Comparison of ENCODE assay signal across 18 cellular contexts in genomic region chr7:142799483-142799882, GRCh38. TPM values are rescaled to one million over a fixed set of nuclear protein-coding genes. Genes with fewer than 3 reads are reported as not detected.
DNase-seq lines count a peak whose midpoint lies in the region; ATAC-seq and TF ChIP-seq lines count a peak whose summit lies in the region.
"Had no signal": no experiment of that assay in that cellular context is flagged by ENCODE, and none has a peak within 500 bp of the region (broad histone marks: within the 10 kb centered on the region; RNA-seq: fewer than 3 reads in every experiment).

No MANE protein-coding gene starts in this region.

- no CpG with 5 or more reads among the region's 4 CpGs for WGBS in H9 (ENCODE audit: extremely low coverage, insufficient read length, low lambda C conversion rate)

- no peaks in the 10 kb centered on the region for H3K9me3 Mint-ChIP-seq in H9
- H3K9me3 Mint-ChIP-seq: nephron had no signal

- no peaks in the 10 kb centered on the region for H4K20me1 ChIP-seq in H9 (ENCODE audit: control insufficient read depth, insufficient read depth, insufficient read length)

- H4K8ac ChIP-seq in H9 (replicated peaks; ENCODE audit: insufficient read length, low read depth, low read length): no peak overlapping the region

- H3K27ac ChIP-seq in H9 (ENCODE audit: insufficient read length, low read depth, low read length) (no peak overlapping the region), duodenal mucosa (ENCODE audit: low read depth, low read length) (no peak overlapping the region), skin epidermis (peak overlapping the region in 15 of 21 experiments; percentile 13 to 99 (median 89)), tibial artery (no peak overlapping the region)
- H3K27ac ChIP-seq: body of pancreas had no signal

- no peak overlapping the region for H2BK120ac ChIP-seq in H9 (ENCODE audit: low read depth, low read length, poor library complexity, severe bottlenecking)

- H3K79me1 ChIP-seq in H9 (ENCODE audit: insufficient read depth, low read depth, low read length, poor library complexity, severe bottlenecking): no peaks in the 10 kb centered on the region

- no peak overlapping the region for H2BK5ac ChIP-seq in H9 (ENCODE audit: insufficient read length, low read length)

- intact Hi-C loops in tibial artery (cut with DNase I; ENCODE audit: low total_unique reads): no loop called here

- no peak overlapping the region for H3K4ac ChIP-seq in H9 (ENCODE audit: low read depth, low read length)

- no peak overlapping the region for H3K9ac ChIP-seq in H9 (ENCODE audit: extremely low read depth, insufficient read length, low read length)
- peak overlapping the region; percentile 16 to 35 for H3K9ac ChIP-seq in duodenal mucosa (ENCODE audit: low read depth in 1 of 2, low read length in 2 of 2)

- H3K36me3 Mint-ChIP-seq in H9 (ENCODE audit: insufficient read depth in 1 of 3, low read depth in 3 of 3) (peaks cover 7 to 10% (median 7%) of the 10 kb centered on the region in 3 experiments), T-helper 17 cell (ENCODE audit: low read depth) (peaks cover 33% of the 10 kb centered on the region)

- H3K4me3 Mint-ChIP-seq in H9 (no peak overlapping the region), T-helper 17 cell (peak overlapping the region; percentile 96)
- H3K4me3 Mint-ChIP-seq: nephron had no signal

- no peak overlapping the region for H3K56ac ChIP-seq in H9 (ENCODE audit: insufficient read length, low read depth, low read length)

- no peak overlapping the region for H2BK12ac ChIP-seq in H9 (ENCODE audit: insufficient read length, low read depth, low read length)

- peak overlapping the region in 1 of 2 donors; percentile 59 for H3K4me3 ChIP-seq in duodenal mucosa (ENCODE audit: low read depth in 1 of 2, low read length in 2 of 2)
- peak overlapping the region in 3 of 7 experiments; percentile 15 to 45 (median 41) for H3K4me3 ChIP-seq in skin epidermis
- no peak overlapping the region for H3K4me3 ChIP-seq in tibial artery
- no peak overlapping the region for H3K4me3 ChIP-seq in BE2C (ENCODE audit: low read depth, low read length)
- H3K4me3 ChIP-seq: body of pancreas had no signal

- H3K9me3 ChIP-seq in H9 (ENCODE audit: control insufficient read depth, low read depth, low read length) (no peaks in the 10 kb centered on the region), T-helper 17 cell (ENCODE audit: control insufficient read depth, low read length, poor library complexity, severe bottlenecking) (no peaks in the 10 kb centered on the region), duodenal mucosa (ENCODE audit: control insufficient read depth in 1 of 2, low read length in 2 of 2) (no peaks in the 10 kb centered on the region), tibial artery (no peaks in the 10 kb centered on the region), BE2C (no peaks in the 10 kb centered on the region)
- H3K9me3 ChIP-seq: body of pancreas had no signal

- H4K5ac ChIP-seq in H9 (ENCODE audit: insufficient read length, low read depth, low read length): no peak overlapping the region

- ATAC-seq in T-helper 17 cell: no peak
- ATAC-seq: body of pancreas had no signal

- H2AK5ac ChIP-seq in H9 (ENCODE audit: insufficient read length, low read length): no peak overlapping the region

- H3K36me3 ChIP-seq in duodenal mucosa (ENCODE audit: control insufficient read depth in 1 of 2, insufficient read depth in 2 of 2, low read length in 2 of 2) (no peaks in the 10 kb centered on the region), tibial artery (no peaks in the 10 kb centered on the region), BE2C (no peaks in the 10 kb centered on the region)

- peaks cover 20% of the 10 kb centered on the region; the same call in 1 of the 2 replicates for H3K27me3 ChIP-seq in H9 (ENCODE audit: insufficient read depth, low read length)
- H3K27me3 ChIP-seq in duodenal mucosa (ENCODE audit: control insufficient read depth in 1 of 2, insufficient read depth in 2 of 2, low read length in 2 of 2): peaks cover 47 to 49% of the 10 kb centered on the region in 2 donors
- peaks cover 0 to 46% of the 10 kb centered on the region in 2 donors for H3K27me3 ChIP-seq in tibial artery
- H3K27me3 ChIP-seq in BE2C: peaks cover 43% of the 10 kb centered on the region

- peaks cover 94% of the 10 kb centered on the region for H3K27me3 Mint-ChIP-seq in H9 (ENCODE audit: low read depth)
- no peaks in the 10 kb centered on the region for H3K27me3 Mint-ChIP-seq in T-helper 17 cell

- peaks cover 15% of the 10 kb centered on the region for H3K23me2 ChIP-seq in H9 (ENCODE audit: insufficient read length, low read depth, low read length, poor library complexity, severe bottlenecking)

- H2BK15ac ChIP-seq in H9 (ENCODE audit: low read depth, low read length): no peak overlapping the region

- H3K79me2 ChIP-seq in H9 (ENCODE audit: insufficient read depth, low read length): no peaks in the 10 kb centered on the region

- no peak overlapping the region for H3K18ac ChIP-seq in H9 (ENCODE audit: insufficient read length, low read depth, low read length)

- no peak overlapping the region for H3T11ph ChIP-seq in H9 (ENCODE audit: low read length)

- no peak overlapping the region for H3K4me2 ChIP-seq in H9 (ENCODE audit: insufficient read depth, insufficient read length, low read length)

- TF ChIP-seq CTCF in H9 (conservative IDR thresholded peaks at IDR 0.05) (no peak), tibial artery (IDR thresholded peaks at IDR 0.05) (no peak), BE2C (IDR thresholded peaks at IDR 0.05; ENCODE audit: low read depth, low read length) (no peak)

- no peak overlapping the region for H2AFZ ChIP-seq in H9 (ENCODE audit: low read length)

- no peak overlapping the region for H3K23ac ChIP-seq in H9 (ENCODE audit: insufficient read length, low read depth, low read length)

- H3K14ac ChIP-seq in H9 (ENCODE audit: insufficient read depth, low read length): no peak overlapping the region

- H4K91ac ChIP-seq in H9 (ENCODE audit: insufficient read length, low read depth, low read length): no peak overlapping the region

- peaks cover 11% of the 10 kb centered on the region; the same call in 1 of the 2 replicates for H3K4me1 ChIP-seq in H9 (ENCODE audit: insufficient read depth, low read length)
- H3K4me1 ChIP-seq in duodenal mucosa (ENCODE audit: control insufficient read depth in 1 of 2, insufficient read depth in 2 of 2, low read length in 2 of 2): peaks cover 6 to 8% of the 10 kb centered on the region in 2 donors
- H3K4me1 ChIP-seq in tibial artery: peaks cover 0 to 21% (median 18%) of the 10 kb centered on the region in 4 donors
- H3K4me1 ChIP-seq in BE2C: no peaks in the 10 kb centered on the region; the same call in 1 of the 2 replicates

- peak; percentile 8 for DNase-seq in H9
- DNase-seq in T-helper 17 cell: no peak
- no peak for DNase-seq in tibial artery
- no peak for DNase-seq in BE2C
- DNase-seq in NCI-H2227 (lab: John Stamatoyannopoulos, UW; ENCODE audit: unreplicated experiment): no peak
- no peak for DNase-seq in DMS53 treated with DMSO at 0.1 percent for 48 hours (lab: John Stamatoyannopoulos, UW; ENCODE audit: unreplicated experiment)
- DNase-seq: body of pancreas; GDM1; Kasumi-1; NCI-H510A; RPMI8226; stimulated activated CD4-positive, alpha-beta T cell treated with anti-CD3 and anti-CD28 coated beads, Interleukin-4, amount 100 ng/mL, for 24 hours; stimulated activated naive CD4-positive, alpha-beta T cell treated with Interleukin-2 at 50 U/mL for 16 hours had no signal

- H3K27ac Mint-ChIP-seq in H9: no peak overlapping the region
- peak overlapping the region; percentile 100 for H3K27ac Mint-ChIP-seq in T-helper 17 cell
- H3K27ac Mint-ChIP-seq: nephron had no signal

- H3K4me1 Mint-ChIP-seq in H9 (peaks cover 48 to 49% of the 10 kb centered on the region in 2 experiments), T-helper 17 cell (peaks cover 70% of the 10 kb centered on the region)

- no peak overlapping the region for H2BK20ac ChIP-seq in H9 (ENCODE audit: low read depth, low read length, poor library complexity, severe bottlenecking)

RNA-seq across cellular contexts. Expression of gene PRSS2, which starts 28.7 kb away (rescaled TPM):
- total RNA-seq in H9 (2021) (not detected in 2 replicates), T-helper 17 cell (not detected)
- polyA plus RNA-seq in BE2C (2012; ENCODE audit: insufficient read depth, insufficient read length, low read depth): not detected
- total RNA-seq: kidney epithelial cell had no signal
- polyA plus RNA-seq: CD14-positive monocyte had no signal

RNA-seq across cellular contexts. Expression of gene PRSS1, which starts 50.2 kb away (rescaled TPM):
- total RNA-seq in H9 (2021): not detected in 2 replicates
- total RNA-seq in T-helper 17 cell: not detected
- 2.2 TPM for polyA plus RNA-seq in BE2C (2012; ENCODE audit: insufficient read depth, insufficient read length, low read depth)
- polyA plus RNA-seq: CD14-positive monocyte had no signal

RNA-seq across cellular contexts. Expression of gene EPHB6, which starts 55.4 kb away (rescaled TPM):
- total RNA-seq in H9 (2021) (9.7 and 11.6 TPM in 2 replicates), T-helper 17 cell (10 to 100 TPM; 52.3 to 59.9 TPM)
- not detected for polyA plus RNA-seq in BE2C (2012; ENCODE audit: insufficient read depth, insufficient read length, low read depth)

Comparison
In these comparisons a context has a peak if more than half of its experiments do, and no peak if none do; other contexts are left out.
1. H3K27ac ChIP-seq: peak in skin epidermis (15 of 21); none in H9 (single experiment), duodenal mucosa (single experiment) and tibial artery (0 of 2).